11 cellular contexts compared by ENCODE assay signal in the genomic region with DNA sequence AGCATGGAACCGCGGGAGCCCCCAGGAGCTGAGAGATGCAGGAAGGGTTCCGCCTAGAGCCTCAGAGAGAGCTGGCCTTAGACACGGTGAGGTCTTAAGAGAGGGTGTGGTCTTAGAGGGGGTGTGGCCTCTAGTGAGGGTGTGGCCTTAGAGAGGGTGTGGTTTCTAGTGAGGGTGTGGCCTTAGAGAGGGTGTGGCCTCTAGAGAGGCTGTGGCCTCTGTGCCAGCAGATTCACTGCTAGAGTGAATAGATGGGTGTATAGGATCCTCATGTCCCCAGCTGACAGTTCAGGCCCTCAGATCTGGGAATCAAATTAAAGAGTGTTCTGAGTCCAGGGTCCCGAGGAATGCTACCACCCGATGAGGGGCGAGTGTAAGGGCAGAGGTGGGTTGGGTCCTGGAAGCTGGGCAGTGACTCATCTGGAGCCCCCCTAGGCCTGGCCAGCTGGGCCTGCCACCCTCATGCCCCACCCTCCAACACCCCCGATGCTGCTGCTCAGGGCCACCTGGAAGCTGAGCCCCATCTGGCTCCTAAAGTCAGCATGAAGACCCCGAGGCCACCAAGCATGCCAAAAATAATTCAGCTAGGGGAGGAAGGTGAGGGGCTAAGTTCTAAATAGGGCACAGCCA. TPM values are rescaled to one million over a fixed set of nuclear protein-coding genes. Genes with fewer than 3 reads are reported as not detected.
DNase-seq lines count a peak whose midpoint lies in the region; ATAC-seq and TF ChIP-seq lines count a peak whose summit lies in the region.
"Had no signal": no experiment of that assay in that cellular context is flagged by ENCODE, and none has a peak within 500 bp of the region (broad histone marks: within the 10 kb centered on the region; RNA-seq: fewer than 3 reads in every experiment).

No MANE protein-coding gene starts in this region.

- no peaks in the 10 kb centered on the region for H3K27me3 ChIP-seq in effector memory CD4-positive, alpha-beta T cell (replicated peaks; ENCODE audit: control insufficient read depth, insufficient read depth, low read length, poor library complexity, severe bottlenecking)

- peak; percentile 77 to 82 for ATAC-seq in activated CD4-positive, CD25-positive, alpha-beta regulatory T cell treated with anti-CD3 and anti-CD28 coated beads, Interleukin-2, amount 50 U/mL, for 24 hours
- ATAC-seq in naive B cell (ENCODE audit: low read depth in 2 of 2), result peak; percentile 63 to 73
- no peak for ATAC-seq in HG02623 (IDR thresholded peaks at IDR 0.05; ENCODE audit: unreplicated experiment)
- ATAC-seq: left lung had no signal

- no peaks in the 10 kb centered on the region for H3K9me3 Mint-ChIP-seq in activated naive CD8-positive, alpha-beta T cell treated with anti-CD3 and anti-CD28 coated beads for 36 hours
- peaks cover 0 to 7% (median 5%) of the 10 kb centered on the region in 7 donors for H3K9me3 Mint-ChIP-seq in naive B cell

- no peaks in the 10 kb centered on the region for H3K9me3 ChIP-seq in effector memory CD4-positive, alpha-beta T cell (ENCODE audit: control insufficient read depth, low read length)
- H3K9me3 ChIP-seq: Caco-2, thoracic aorta had no signal

- H3K36me3 ChIP-seq in effector memory CD4-positive, alpha-beta T cell (ENCODE audit: control insufficient read depth, insufficient read depth, low read length), result no peaks in the 10 kb centered on the region
- H3K36me3 ChIP-seq: left lung, thoracic aorta had no signal

- peaks cover 24% of the 10 kb centered on the region for H3K27me3 Mint-ChIP-seq in activated naive CD8-positive, alpha-beta T cell treated with anti-CD3 and anti-CD28 coated beads for 36 hours
- H3K27me3 Mint-ChIP-seq in naive B cell, result peaks cover 10 to 60% (median 38%) of the 10 kb centered on the region in 3 donors

- H3K36me3 Mint-ChIP-seq in activated naive CD8-positive, alpha-beta T cell treated with anti-CD3 and anti-CD28 coated beads for 36 hours, result no peaks in the 10 kb centered on the region
- peaks cover 0 to 15% of the 10 kb centered on the region in 2 donors for H3K36me3 Mint-ChIP-seq in naive B cell

- H3K4me3 ChIP-seq in effector memory CD4-positive, alpha-beta T cell (ENCODE audit: insufficient read depth, low read depth, low read length, poor library complexity, severe bottlenecking), result no peak overlapping the region
- H3K4me3 ChIP-seq: left lung, thoracic aorta had no signal

- peaks cover 14% of the 10 kb centered on the region for H3K4me1 ChIP-seq in effector memory CD4-positive, alpha-beta T cell (ENCODE audit: control insufficient read depth, insufficient read depth, low read length, poor library complexity, severe bottlenecking)
- H3K4me1 ChIP-seq: Caco-2, left lung had no signal

- TF ChIP-seq CTCF in GM10266 (IDR thresholded peaks at IDR 0.05; ENCODE audit: control insufficient read depth, insufficient read depth, low read depth, missing control alignments), result no peak

- no peak overlapping the region for H3K4me3 Mint-ChIP-seq in activated naive CD8-positive, alpha-beta T cell treated with anti-CD3 and anti-CD28 coated beads for 36 hours
- no peak overlapping the region for H3K4me3 Mint-ChIP-seq in naive B cell

- DNase-seq in activated CD4-positive, CD25-positive, alpha-beta regulatory T cell (lab: John Stamatoyannopoulos, UW), result no peak
- peak; percentile 56 to 73 for DNase-seq in NCI-H526 (lab: John Stamatoyannopoulos, UW)
- peak; percentile 37 for DNase-seq in activated naive CD8-positive, alpha-beta T cell treated with anti-CD3 and anti-CD28 coated beads for 36 hours
- no peak for DNase-seq in naive B cell
- no peak for DNase-seq in GM10266 (ENCODE audit: extremely low spot score)
- DNase-seq in effector memory CD4-positive, alpha-beta T cell, result no peak

- H3K27ac Mint-ChIP-seq in activated naive CD8-positive, alpha-beta T cell treated with anti-CD3 and anti-CD28 coated beads for 36 hours, result no peak overlapping the region
- peak overlapping the region in 1 of 6 donors; percentile 65 for H3K27ac Mint-ChIP-seq in naive B cell

- H3K4me1 Mint-ChIP-seq in activated naive CD8-positive, alpha-beta T cell treated with anti-CD3 and anti-CD28 coated beads for 36 hours, result peaks cover 7% of the 10 kb centered on the region
- peaks cover 0 to 12% (median 0%) of the 10 kb centered on the region in 3 donors for H3K4me1 Mint-ChIP-seq in naive B cell

- H3K27ac ChIP-seq in effector memory CD4-positive, alpha-beta T cell (ENCODE audit: insufficient read depth, low read length, poor library complexity, severe bottlenecking), result no peak overlapping the region
- H3K27ac ChIP-seq: left lung, thoracic aorta had no signal

RNA-seq across cellular contexts. Expression of gene IGF2, which starts 49.5 kb away (rescaled TPM):
- under 1 TPM; 0.06 to 0.08 TPM for total RNA-seq in activated naive CD8-positive, alpha-beta T cell treated with anti-CD3 and anti-CD28 coated beads for 36 hours
- polyA plus RNA-seq in naive B cell (ENCODE audit: low read depth in 6 of 6), result not detected

Comparison
In these comparisons a context has a peak if more than half of its experiments do, and no peak if none do; other contexts are left out.
1. DNase-seq: peak in NCI-H526 (2 of 2) and activated naive CD8-positive, alpha-beta T cell treated with anti-CD3 and anti-CD28 coated beads for 36 hours (single experiment); none in activated CD4-positive, CD25-positive, alpha-beta regulatory T cell (0 of 4), naive B cell (single experiment), GM10266 (single experiment) and effector memory CD4-positive, alpha-beta T cell (0 of 3).